ENCODE assay signal across 19 cellular contexts in the genomic region with DNA sequence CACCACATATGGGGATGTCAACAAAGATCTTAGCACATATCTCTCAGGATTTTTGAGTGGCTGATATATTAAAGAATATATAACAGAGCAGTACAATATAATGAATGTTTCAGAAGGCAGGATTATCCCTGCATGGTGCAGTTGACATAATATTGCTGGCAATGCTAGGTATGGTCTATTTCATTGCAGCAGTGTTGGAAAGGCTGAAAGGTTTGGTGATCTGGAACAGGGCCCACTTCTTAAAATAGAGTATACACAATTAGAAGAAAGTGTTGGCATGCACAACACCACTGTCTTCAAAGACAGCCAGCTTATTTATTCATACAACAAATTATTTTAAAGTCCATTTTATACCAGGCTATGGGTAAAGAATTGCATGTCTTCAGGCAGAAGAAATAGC. TPM values are rescaled to one million over a fixed set of nuclear protein-coding genes. Genes with fewer than 3 reads are reported as not detected.
DNase-seq lines count a peak whose midpoint lies in the region; ATAC-seq and TF ChIP-seq lines count a peak whose summit lies in the region.
"Had no signal": no experiment of that assay in that cellular context is flagged by ENCODE, and none has a peak within 500 bp of the region (broad histone marks: within the 10 kb centered on the region; RNA-seq: fewer than 3 reads in every experiment).

No MANE protein-coding gene starts in this region.

- intact Hi-C loops in heart left ventricle (cut with DNase I) (loop anchor here in 1 of 10 donors (10.0 kb wide), 1 partner anchor 89 kb away; no protein-coding TSS in a partner anchor), heart right ventricle (cut with DNase I) (no loop called here), right cardiac atrium (cut with DNase I) (no loop called here)

- H3K9me3 ChIP-seq in heart left ventricle (no peaks in the 10 kb centered on the region), right atrium auricular region (no peaks in the 10 kb centered on the region), heart right ventricle (peaks cover 0 to under 1% (median 0%) of the 10 kb centered on the region in 11 donors), right cardiac atrium (ENCODE audit: control insufficient read depth, low read length) (no peaks in the 10 kb centered on the region)

- H3K27me3 ChIP-seq in heart left ventricle (no peaks in the 10 kb centered on the region), right atrium auricular region (no peaks in the 10 kb centered on the region), heart right ventricle (no peaks in the 10 kb centered on the region), right cardiac atrium (ENCODE audit: control insufficient read depth, insufficient read depth) (no peaks in the 10 kb centered on the region)

- H3K36me3 ChIP-seq in heart left ventricle, result no peaks in the 10 kb centered on the region
- H3K36me3 ChIP-seq in right atrium auricular region, result no peaks in the 10 kb centered on the region
- no peaks in the 10 kb centered on the region for H3K36me3 ChIP-seq in heart right ventricle

- H3K4me3 ChIP-seq in heart left ventricle, result no peak overlapping the region
- H3K4me3 ChIP-seq in right atrium auricular region, result no peak overlapping the region
- H3K4me3 ChIP-seq in heart right ventricle, result no peak overlapping the region
- no peak overlapping the region for H3K4me3 ChIP-seq in right cardiac atrium (ENCODE audit: low read length)
- H3K4me3 ChIP-seq: GM23248 had no signal

- peaks cover 0 to 12% (median 0%) of the 10 kb centered on the region in 12 donors for H3K4me1 ChIP-seq in heart left ventricle
- peaks cover 0 to 4% of the 10 kb centered on the region in 2 donors for H3K4me1 ChIP-seq in right atrium auricular region
- peaks cover 0 to 14% (median 0%) of the 10 kb centered on the region in 9 donors for H3K4me1 ChIP-seq in heart right ventricle
- peaks cover 2% of the 10 kb centered on the region for H3K4me1 ChIP-seq in right cardiac atrium (ENCODE audit: control insufficient read depth, insufficient read depth, low read length)

- H3K27ac ChIP-seq in heart left ventricle (no peak overlapping the region), right atrium auricular region (no peak overlapping the region), heart right ventricle (peak overlapping the region in 1 of 10 donors; percentile 8), right cardiac atrium (ENCODE audit: low read length) (no peak overlapping the region)
- H3K27ac ChIP-seq: GM23248 had no signal

- peak; percentile 81 to 93 (median 90) for ATAC-seq in heart left ventricle
- peak; percentile 74 to 95 (median 82) for ATAC-seq in heart right ventricle
- peak; percentile 41 to 66 for ATAC-seq in right cardiac atrium
- ATAC-seq in GM21717 (IDR thresholded peaks at IDR 0.05; ENCODE audit: unreplicated experiment), result no peak
- ATAC-seq: HCT116 had no signal

- TF ChIP-seq CTCF in heart left ventricle (IDR thresholded peaks at IDR 0.05), result no peak
- TF ChIP-seq CTCF in right atrium auricular region (IDR thresholded peaks at IDR 0.05), result no peak
- TF ChIP-seq CTCF in heart right ventricle (IDR thresholded peaks at IDR 0.05), result no peak

- DNase-seq in heart left ventricle (no peak), right atrium auricular region (ENCODE audit: low spot score) (no peak), heart right ventricle (peak in 1 of 2 donors; percentile 7), right cardiac atrium (no peak)
- DNase-seq in activated CD4-positive, alpha-beta T cell treated with anti-CD3 and anti-CD28 coated beads, Interleukin-2, amount 50 U/mL, for 48 hours, result no peak
- DNase-seq: Calu3; CD4-positive, alpha-beta memory T cell; COR-L47; DMS53; DMS79 treated with DMSO at 0.1 percent for 48 hours; GM23248; H7 had no signal

- no peak for TF ChIP-seq POLR2A in heart left ventricle (IDR thresholded peaks at IDR 0.05)

RNA-seq across cellular contexts. Expression of gene GRIN3A, which starts 44.5 kb away (rescaled TPM):
- total RNA-seq in heart left ventricle (1 to 10 TPM in 2 of 9 donors, under 1 TPM in 7; 0.09 to 1.4 (median 0.32) TPM), right atrium auricular region (under 1 TPM in 1 of 2 donors, not detected in 1; 0.44 TPM), heart right ventricle (1 to 10 TPM in 1 of 10 donors, under 1 TPM in 9; 0.07 to 1.4 (median 0.38) TPM), right cardiac atrium (under 1 TPM in 3 of 4 donors, not detected in 1; 0.18 to 0.31 (median 0.20) TPM)
- polyA plus RNA-seq in heart left ventricle (under 1 TPM; 0.06 to 0.19 TPM), heart right ventricle (under 1 TPM; 0.06 to 0.29 TPM), right cardiac atrium (0.09 TPM)
- total RNA-seq: A172, A673, Calu3, Daoy, GM23248, H7 had no signal
- polyA plus RNA-seq: BJ, GM23248, H1 had no signal
